30 cellular contexts compared by ENCODE assay signal in genomic region chr2:56210291-56210690, GRCh38. TPM values are rescaled to one million over a fixed set of nuclear protein-coding genes. Genes with fewer than 3 reads are reported as not detected.
"Had no signal": no experiment of that assay in that cellular context is flagged by ENCODE, and none has a peak within 500 bp of the region (broad histone marks: within the 10 kb centered on the region; RNA-seq: fewer than 3 reads in every experiment).

No MANE protein-coding gene starts in this region.

- DNase-seq: naive thymus-derived CD4-positive, alpha-beta T cell; natural killer cell; occipital lobe; ovary; posterior cingulate gyrus; psoas muscle; right cardiac atrium; right lobe of liver; sigmoid colon; small intestine; stimulated activated CD4-positive, alpha-beta T cell treated with anti-CD3 and anti-CD28 coated beads, Interleukin-15, amount 100 ng/mL, for 24 hours; stimulated activated CD4-positive, alpha-beta T cell treated with anti-CD3 and anti-CD28 coated beads, Interleukin-2, amount 100 ng/mL, for 24 hours; stimulated activated CD4-positive, alpha-beta T cell treated with anti-CD3 and anti-CD28 coated beads, Interleukin-2, amount 100 ng/mL, for 48 hours; stimulated activated CD4-positive, alpha-beta T cell treated with anti-CD3 and anti-CD28 coated beads, Interleukin-4, amount 100 ng/mL, for 24 hours; stimulated activated naive B cell treated with anti-CD40 and anti-IgM and Interleukin-4, amounts not matched to agents 10 μg/mL and 1 μg/mL and 100 μg/mL, for 72 hours; stimulated activated naive CD4-positive, alpha-beta T cell treated with Interleukin-2 at 50 U/mL for 16 hours; substantia nigra; testis; tibial artery; transverse colon; upper lobe of right lung had no signal

- H3K4me1 ChIP-seq: neural progenitor cell, parathyroid adenoma, psoas muscle, right lobe of liver, sigmoid colon, suprapubic skin, testis, tibial artery, transverse colon, upper lobe of right lung, vagina had no signal

- H3K27ac Mint-ChIP-seq: naive thymus-derived CD4-positive, alpha-beta T cell; natural killer cell; nephron; neural progenitor cell; progenitor cell of endocrine pancreas; stimulated activated effector memory CD8-positive, alpha-beta T cell treated with anti-CD3 and anti-CD28 coated beads, Interleukin-12 subunit alpha, Interleukin-12 subunit beta, amount 100 ng/mL, for 72 hours; stimulated activated naive B cell treated with anti-CD40 and anti-IgM and Interleukin-4, amounts not matched to agents 10 μg/mL and 1 μg/mL and 100 μg/mL, for 72 hours; stimulated activated naive CD8-positive, alpha-beta T cell treated with anti-CD3 and anti-CD28 coated beads, Interleukin-15, Interleukin-2, amounts not matched to agents 100 ng/mL and 50 ng/mL, for 24 hours; type B pancreatic cell had no signal

- H3K9me3 ChIP-seq: ovary, psoas muscle, right lobe of liver, sigmoid colon, suprapubic skin, testis, tibial artery, transverse colon, upper lobe of right lung, vagina had no signal

- ATAC-seq: naive thymus-derived CD4-positive, alpha-beta T cell; natural killer cell; psoas muscle; right cardiac atrium; right lobe of liver; stimulated activated effector memory CD8-positive, alpha-beta T cell treated with anti-CD3 and anti-CD28 coated beads, Interleukin-12 subunit alpha, Interleukin-12 subunit beta, amount 100 ng/mL, for 72 hours; stimulated activated naive B cell treated with anti-CD40 and anti-IgM and Interleukin-4, amounts not matched to agents 10 μg/mL and 1 μg/mL and 100 μg/mL, for 72 hours; upper lobe of right lung had no signal

- H3K27me3 Mint-ChIP-seq: progenitor cell of endocrine pancreas; stimulated activated naive B cell treated with anti-CD40 and anti-IgM and Interleukin-4, amounts not matched to agents 10 μg/mL and 1 μg/mL and 100 μg/mL, for 72 hours; type B pancreatic cell had no signal

- H3K36me3 ChIP-seq: neural progenitor cell, ovary, right lobe of liver, sigmoid colon, suprapubic skin, tibial artery, transverse colon, upper lobe of right lung, vagina had no signal

- H3K27me3 ChIP-seq: ovary, right lobe of liver, sigmoid colon, suprapubic skin, testis, tibial artery, transverse colon, upper lobe of right lung, vagina had no signal

- H3K4me3 Mint-ChIP-seq: naive thymus-derived CD4-positive, alpha-beta T cell; natural killer cell; nephron; neural progenitor cell; stimulated activated effector memory CD8-positive, alpha-beta T cell treated with anti-CD3 and anti-CD28 coated beads, Interleukin-12 subunit alpha, Interleukin-12 subunit beta, amount 100 ng/mL, for 72 hours; stimulated activated naive B cell treated with anti-CD40 and anti-IgM and Interleukin-4, amounts not matched to agents 10 μg/mL and 1 μg/mL and 100 μg/mL, for 72 hours; stimulated activated naive CD8-positive, alpha-beta T cell treated with anti-CD3 and anti-CD28 coated beads, Interleukin-15, Interleukin-2, amounts not matched to agents 100 ng/mL and 50 ng/mL, for 24 hours; type B pancreatic cell had no signal

- H3K36me3 Mint-ChIP-seq: naive thymus-derived CD4-positive, alpha-beta T cell; natural killer cell; neural progenitor cell; stimulated activated effector memory CD8-positive, alpha-beta T cell treated with anti-CD3 and anti-CD28 coated beads, Interleukin-12 subunit alpha, Interleukin-12 subunit beta, amount 100 ng/mL, for 72 hours; stimulated activated naive B cell treated with anti-CD40 and anti-IgM and Interleukin-4, amounts not matched to agents 10 μg/mL and 1 μg/mL and 100 μg/mL, for 72 hours had no signal

- H3K27ac ChIP-seq: neural progenitor cell, ovary, parathyroid adenoma, psoas muscle, right lobe of liver, sigmoid colon, suprapubic skin, testis, tibial artery, transverse colon, upper lobe of right lung, vagina had no signal

- H3K4me3 ChIP-seq: neural progenitor cell, ovary, psoas muscle, right lobe of liver, sigmoid colon, suprapubic skin, testis, tibial artery, transverse colon, upper lobe of right lung, vagina had no signal

- FAIRE-seq: small intestine had no signal

- H3K4me1 Mint-ChIP-seq: naive thymus-derived CD4-positive, alpha-beta T cell; natural killer cell; neural progenitor cell; stimulated activated effector memory CD8-positive, alpha-beta T cell treated with anti-CD3 and anti-CD28 coated beads, Interleukin-12 subunit alpha, Interleukin-12 subunit beta, amount 100 ng/mL, for 72 hours; stimulated activated naive B cell treated with anti-CD40 and anti-IgM and Interleukin-4, amounts not matched to agents 10 μg/mL and 1 μg/mL and 100 μg/mL, for 72 hours had no signal

RNA-seq across cellular contexts. Expression of gene CCDC85A, which starts 26.5 kb away (rescaled TPM):
- total RNA-seq: naive thymus-derived CD4-positive, alpha-beta T cell; natural killer cell had no signal
